ENCODE assay signal across 17 cellular contexts in the genomic region with DNA sequence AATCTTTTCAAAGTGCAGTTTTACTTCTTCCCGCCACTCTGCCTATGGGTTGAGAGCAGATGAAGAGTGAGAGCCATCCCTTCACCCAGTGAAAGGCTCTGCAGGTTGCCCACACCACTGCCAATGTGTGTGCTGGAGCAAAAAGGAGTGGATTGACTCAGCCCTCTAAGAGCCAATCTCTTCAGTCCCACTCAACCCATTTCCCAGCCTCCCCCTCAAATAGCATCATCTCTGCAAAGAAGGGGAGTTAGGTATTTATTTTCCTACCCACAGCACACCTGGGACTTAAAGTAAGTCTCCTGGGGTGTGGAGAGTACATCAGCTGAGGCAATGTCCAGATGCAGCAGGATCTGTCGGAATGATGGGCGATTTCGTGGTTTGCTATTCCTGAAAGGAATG. TPM values are rescaled to one million over a fixed set of nuclear protein-coding genes. Genes with fewer than 3 reads are reported as not detected.
A peak's percentile ranks its signal among the peaks of the same experiment; 100 is the strongest.
DNase-seq lines count a peak whose midpoint lies in the region; ATAC-seq and TF ChIP-seq lines count a peak whose summit lies in the region.
"Had no signal": no experiment of that assay in that cellular context is flagged by ENCODE, and none has a peak within 500 bp of the region (broad histone marks: within the 10 kb centered on the region; RNA-seq: fewer than 3 reads in every experiment).

No MANE protein-coding gene starts in this region.

- no peak overlapping the region for H3K4me2 ChIP-seq in H9 (ENCODE audit: insufficient read depth, insufficient read length, low read length)
- H3K4me2 ChIP-seq: BLaER1 treated with 17β-estradiol and CSF1 and Interleukin-3, amounts not matched to agents 10 nM and 100 nM had no signal

- H2AFZ ChIP-seq in H9 (ENCODE audit: low read length), result no peak overlapping the region

- H2BK5ac ChIP-seq in H9 (ENCODE audit: insufficient read length, low read length), result no peak overlapping the region

- no peak overlapping the region for H4K5ac ChIP-seq in H9 (ENCODE audit: insufficient read length, low read depth, low read length)

- H3K4me3 Mint-ChIP-seq in CD4-positive, CD25-positive, alpha-beta regulatory T cell, result no peak overlapping the region
- H3K4me3 Mint-ChIP-seq in H9, result no peak overlapping the region
- H3K4me3 Mint-ChIP-seq in activated naive CD8-positive, alpha-beta T cell treated with anti-CD3 and anti-CD28 coated beads for 36 hours, result no peak overlapping the region
- peak overlapping the region in 1 of 10 donors; percentile 34 for H3K4me3 Mint-ChIP-seq in naive thymus-derived CD8-positive, alpha-beta T cell
- H3K4me3 Mint-ChIP-seq: central memory CD8-positive, alpha-beta T cell had no signal

- no peaks in the 10 kb centered on the region for H3K79me2 ChIP-seq in H9 (ENCODE audit: insufficient read depth, low read length)

- H3K79me1 ChIP-seq in H9 (ENCODE audit: insufficient read depth, low read depth, low read length, poor library complexity, severe bottlenecking), result no peaks in the 10 kb centered on the region

- H3K27ac Mint-ChIP-seq in CD4-positive, CD25-positive, alpha-beta regulatory T cell, result peak overlapping the region in 2 of 3 donors; percentile 13 to 77
- peak overlapping the region; percentile 24 to 82 (median 49); a peak in 6 of 7 replicates for H3K27ac Mint-ChIP-seq in H9
- peak overlapping the region; percentile 4 for H3K27ac Mint-ChIP-seq in activated naive CD8-positive, alpha-beta T cell treated with anti-CD3 and anti-CD28 coated beads for 36 hours
- H3K27ac Mint-ChIP-seq in naive thymus-derived CD8-positive, alpha-beta T cell, result peak overlapping the region in 7 of 10 donors; percentile 34 to 77 (median 53)

- WGBS in H9 (ENCODE audit: extremely low coverage, insufficient read length, low lambda C conversion rate), result no CpG with 5 or more reads among the region's 4 CpGs

- H3K23ac ChIP-seq in H9 (ENCODE audit: insufficient read length, low read depth, low read length), result no peak overlapping the region

- no peak overlapping the region for H3T11ph ChIP-seq in H9 (ENCODE audit: low read length)

- no peak overlapping the region for H3K9ac ChIP-seq in H9 (ENCODE audit: extremely low read depth, insufficient read length, low read length)
- H3K9ac ChIP-seq: BLaER1 treated with 17β-estradiol and CSF1 and Interleukin-3, amounts not matched to agents 10 nM and 100 nM had no signal

- POLR2A ChIA-PET in naive thymus-derived CD8-positive, alpha-beta T cell (lab: Charles Lee), result interaction anchor here (1.4 kb wide), 1 partner anchor 17 kb away, joined by 10 read pairs; a partner anchor contains a TSS

- no peak overlapping the region for H4K91ac ChIP-seq in H9 (ENCODE audit: insufficient read length, low read depth, low read length)

- H2BK20ac ChIP-seq in H9 (ENCODE audit: low read depth, low read length, poor library complexity, severe bottlenecking), result no peak overlapping the region

- no peak overlapping the region for H2AK5ac ChIP-seq in H9 (ENCODE audit: insufficient read length, low read length)

- H3K27me3 ChIP-seq in CD4-positive, CD25-positive, alpha-beta regulatory T cell (ENCODE audit: control insufficient read depth, insufficient read depth, low read length), result no peaks in the 10 kb centered on the region
- no peaks in the 10 kb centered on the region for H3K27me3 ChIP-seq in H9 (ENCODE audit: insufficient read depth, low read length)
- H3K27me3 ChIP-seq: BLaER1 treated with 17β-estradiol and CSF1 and Interleukin-3, amounts not matched to agents 10 nM and 100 nM had no signal

- no peak overlapping the region for H3K27ac ChIP-seq in CD4-positive, CD25-positive, alpha-beta regulatory T cell (ENCODE audit: insufficient read depth, low read length, poor library complexity, severe bottlenecking)
- H3K27ac ChIP-seq in H9 (ENCODE audit: insufficient read length, low read depth, low read length), result no peak overlapping the region
- H3K27ac ChIP-seq: BLaER1 treated with 17β-estradiol and CSF1 and Interleukin-3, amounts not matched to agents 10 nM and 100 nM had no signal

- no peaks in the 10 kb centered on the region for H3K23me2 ChIP-seq in H9 (ENCODE audit: insufficient read length, low read depth, low read length, poor library complexity, severe bottlenecking)

- no peak for DNase-seq in CD4-positive, CD25-positive, alpha-beta regulatory T cell
- DNase-seq in H9 (no peak), NCI-H2227 (lab: John Stamatoyannopoulos, UW; ENCODE audit: unreplicated experiment) (no peak)
- no peak for DNase-seq in activated naive CD8-positive, alpha-beta T cell treated with anti-CD3 and anti-CD28 coated beads for 36 hours
- DNase-seq in naive thymus-derived CD8-positive, alpha-beta T cell, result no peak
- DNase-seq in stimulated activated CD4-positive, alpha-beta T cell treated with anti-CD3 and anti-CD28 coated beads, Interleukin-12 subunit alpha, Interleukin-12 subunit beta, amount 100 ng/mL, for 4 hours, result no peak
- DNase-seq: activated CD4-positive, CD25-positive, alpha-beta regulatory T cell; activated effector memory CD4-positive, alpha-beta T cell treated with Interleukin-2 at 50 U/mL for 16 hours; GF-D8; glutamatergic neuron; NK-92 treated with Interleukin-12 subunit alpha and Interleukin-12 subunit beta, amount 100 ng/mL, for 24 hours had no signal

- peak in 1 of 2 donors; percentile 10 for ATAC-seq in CD4-positive, CD25-positive, alpha-beta regulatory T cell (ENCODE audit: low read depth in 2 of 2)
- no peak for ATAC-seq in naive thymus-derived CD8-positive, alpha-beta T cell
- no peak for ATAC-seq in GM19035 (IDR thresholded peaks at IDR 0.05; ENCODE audit: unreplicated experiment)
- no peak for ATAC-seq in GM21526 (IDR thresholded peaks at IDR 0.05; ENCODE audit: low FRiP score, unreplicated experiment)

- H3K27me3 Mint-ChIP-seq in CD4-positive, CD25-positive, alpha-beta regulatory T cell, result no peaks in the 10 kb centered on the region
- H3K27me3 Mint-ChIP-seq in H9 (ENCODE audit: low read depth), result peaks cover 1% of the 10 kb centered on the region; the same call in 1 of the 2 replicates
- no peaks in the 10 kb centered on the region for H3K27me3 Mint-ChIP-seq in activated naive CD8-positive, alpha-beta T cell treated with anti-CD3 and anti-CD28 coated beads for 36 hours
- H3K27me3 Mint-ChIP-seq in naive thymus-derived CD8-positive, alpha-beta T cell, result no peaks in the 10 kb centered on the region
- H3K27me3 Mint-ChIP-seq: central memory CD8-positive, alpha-beta T cell had no signal

- H3K56ac ChIP-seq in H9 (ENCODE audit: insufficient read length, low read depth, low read length), result no peak overlapping the region

- H4K20me1 ChIP-seq in H9 (ENCODE audit: control insufficient read depth, insufficient read depth, insufficient read length), result no peaks in the 10 kb centered on the region

- H3K4me3 ChIP-seq in CD4-positive, CD25-positive, alpha-beta regulatory T cell (ENCODE audit: low read depth, low read length), result no peak overlapping the region
- H3K4me3 ChIP-seq: BLaER1 treated with 17β-estradiol and CSF1 and Interleukin-3, amounts not matched to agents 10 nM and 100 nM had no signal

- H3K9me3 ChIP-seq in CD4-positive, CD25-positive, alpha-beta regulatory T cell (ENCODE audit: control insufficient read depth in 2 of 2, low read length in 2 of 2), result no peaks in the 10 kb centered on the region
- no peaks in the 10 kb centered on the region for H3K9me3 ChIP-seq in H9 (ENCODE audit: control insufficient read depth, low read depth, low read length)
- H3K9me3 ChIP-seq: BLaER1 treated with 17β-estradiol and CSF1 and Interleukin-3, amounts not matched to agents 10 nM and 100 nM had no signal

- H3K14ac ChIP-seq in H9 (ENCODE audit: insufficient read depth, low read length), result no peak overlapping the region

- no peak overlapping the region for H2BK12ac ChIP-seq in H9 (ENCODE audit: insufficient read length, low read depth, low read length)

- no peak overlapping the region for H2BK120ac ChIP-seq in H9 (ENCODE audit: low read depth, low read length, poor library complexity, severe bottlenecking)

- no peaks in the 10 kb centered on the region for H3K9me3 Mint-ChIP-seq in CD4-positive, CD25-positive, alpha-beta regulatory T cell
- no peaks in the 10 kb centered on the region for H3K9me3 Mint-ChIP-seq in H9
- H3K9me3 Mint-ChIP-seq in activated naive CD8-positive, alpha-beta T cell treated with anti-CD3 and anti-CD28 coated beads for 36 hours, result no peaks in the 10 kb centered on the region
- H3K9me3 Mint-ChIP-seq in naive thymus-derived CD8-positive, alpha-beta T cell, result no peaks in the 10 kb centered on the region
- H3K9me3 Mint-ChIP-seq: central memory CD8-positive, alpha-beta T cell had no signal

- no peak for TF ChIP-seq CTCF in H9 (conservative IDR thresholded peaks at IDR 0.05)

- peaks cover 0 to 16% (median 7%) of the 10 kb centered on the region in 4 donors for H3K4me1 Mint-ChIP-seq in CD4-positive, CD25-positive, alpha-beta regulatory T cell
- H3K4me1 Mint-ChIP-seq in H9, result peaks cover 15 to 28% of the 10 kb centered on the region in 2 experiments
- H3K4me1 Mint-ChIP-seq in activated naive CD8-positive, alpha-beta T cell treated with anti-CD3 and anti-CD28 coated beads for 36 hours, result peaks cover 21% of the 10 kb centered on the region
- H3K4me1 Mint-ChIP-seq in naive thymus-derived CD8-positive, alpha-beta T cell, result peaks cover 0 to 19% (median 8%) of the 10 kb centered on the region in 4 donors

- peaks cover 71% of the 10 kb centered on the region for H3K36me3 ChIP-seq in CD4-positive, CD25-positive, alpha-beta regulatory T cell (ENCODE audit: control insufficient read depth, insufficient read depth, low read length)

- H2BK15ac ChIP-seq in H9 (ENCODE audit: low read depth, low read length), result no peak overlapping the region

- H3K4ac ChIP-seq in H9 (ENCODE audit: low read depth, low read length), result no peak overlapping the region

- H3K4me1 ChIP-seq in CD4-positive, CD25-positive, alpha-beta regulatory T cell (ENCODE audit: control insufficient read depth, insufficient read depth, low read length, poor library complexity, severe bottlenecking), result peaks cover 2% of the 10 kb centered on the region
- H3K4me1 ChIP-seq in H9 (ENCODE audit: insufficient read depth, low read length), result no peaks in the 10 kb centered on the region

- H4K8ac ChIP-seq in H9 (replicated peaks; ENCODE audit: insufficient read length, low read depth, low read length), result no peak overlapping the region

- peaks cover 22% of the 10 kb centered on the region for H3K36me3 Mint-ChIP-seq in CD4-positive, CD25-positive, alpha-beta regulatory T cell
- peaks cover 40 to 70% (median 68%) of the 10 kb centered on the region in 3 experiments for H3K36me3 Mint-ChIP-seq in H9 (ENCODE audit: insufficient read depth in 1 of 3, low read depth in 3 of 3)
- peaks cover 25% of the 10 kb centered on the region for H3K36me3 Mint-ChIP-seq in activated naive CD8-positive, alpha-beta T cell treated with anti-CD3 and anti-CD28 coated beads for 36 hours
- H3K36me3 Mint-ChIP-seq in naive thymus-derived CD8-positive, alpha-beta T cell, result peaks cover 0 to 59% (median 5%) of the 10 kb centered on the region in 3 donors

- no peak overlapping the region for H3K18ac ChIP-seq in H9 (ENCODE audit: insufficient read length, low read depth, low read length)

RNA-seq across cellular contexts. Expression of a gene that starts 15.3 kb away (rescaled TPM):
- total RNA-seq in CD4-positive, CD25-positive, alpha-beta regulatory T cell, result 31.5 TPM
- 1 to 10 TPM; 3.8 to 4.6 (median 4.4) TPM for polyA plus RNA-seq in CD4-positive, CD25-positive, alpha-beta regulatory T cell
- 22.3 and 26.6 TPM in 2 replicates for total RNA-seq in H9 (2021)
- 1 to 10 TPM; 8.4 to 8.7 TPM for total RNA-seq in activated naive CD8-positive, alpha-beta T cell treated with anti-CD3 and anti-CD28 coated beads for 36 hours
- 10 to 100 TPM; 17.2 to 23.8 TPM for total RNA-seq in naive thymus-derived CD8-positive, alpha-beta T cell
- 1 to 10 TPM; 2.4 to 3.9 (median 3.4) TPM for polyA plus RNA-seq in naive thymus-derived CD8-positive, alpha-beta T cell

RNA-seq across cellular contexts. Expression of a gene that starts 17.1 kb away (rescaled TPM):
- total RNA-seq in CD4-positive, CD25-positive, alpha-beta regulatory T cell, result 25.1 TPM
- 10 to 100 TPM; 22.5 to 29.1 (median 25.6) TPM for polyA plus RNA-seq in CD4-positive, CD25-positive, alpha-beta regulatory T cell
- total RNA-seq in H9 (2021), result 79.2 and 80.1 TPM in 2 replicates
- 10 to 100 TPM; 41.0 to 47.3 TPM for total RNA-seq in activated naive CD8-positive, alpha-beta T cell treated with anti-CD3 and anti-CD28 coated beads for 36 hours
- total RNA-seq in naive thymus-derived CD8-positive, alpha-beta T cell, result 10 to 100 TPM; 45.2 to 46.1 TPM
- polyA plus RNA-seq in naive thymus-derived CD8-positive, alpha-beta T cell, result 10 to 100 TPM; 27.0 to 32.1 (median 27.9) TPM

RNA-seq across cellular contexts. Expression of a gene that starts 23.3 kb away (rescaled TPM):
- not detected for total RNA-seq in CD4-positive, CD25-positive, alpha-beta regulatory T cell
- polyA plus RNA-seq in CD4-positive, CD25-positive, alpha-beta regulatory T cell, result not detected
- total RNA-seq in H9 (2021), result not detected in 2 replicates
- not detected for total RNA-seq in activated naive CD8-positive, alpha-beta T cell treated with anti-CD3 and anti-CD28 coated beads for 36 hours
- total RNA-seq in naive thymus-derived CD8-positive, alpha-beta T cell, result not detected
- polyA plus RNA-seq in naive thymus-derived CD8-positive, alpha-beta T cell, result not detected
- total RNA-seq: myocyte, SK-MEL-5 had no signal

RNA-seq across cellular contexts. Expression of a gene that starts 32.1 kb away (rescaled TPM):
- total RNA-seq in CD4-positive, CD25-positive, alpha-beta regulatory T cell, result 931 TPM
- 100 to 1,000 TPM; 113 to 150 (median 134) TPM for polyA plus RNA-seq in CD4-positive, CD25-positive, alpha-beta regulatory T cell
- total RNA-seq in H9 (2021), result 1,184 and 1,207 TPM in 2 replicates
- 1,000 to 10,000 TPM; 1,052 to 1,089 TPM for total RNA-seq in activated naive CD8-positive, alpha-beta T cell treated with anti-CD3 and anti-CD28 coated beads for 36 hours
- 100 to 1,000 TPM; 858 to 917 TPM for total RNA-seq in naive thymus-derived CD8-positive, alpha-beta T cell
- 100 to 1,000 TPM; 143 to 157 (median 152) TPM for polyA plus RNA-seq in naive thymus-derived CD8-positive, alpha-beta T cell

RNA-seq across cellular contexts. Expression of a gene that starts 42.4 kb away (rescaled TPM):
- total RNA-seq in CD4-positive, CD25-positive, alpha-beta regulatory T cell, result 187 TPM
- 100 to 1,000 TPM; 525 to 639 (median 574) TPM for polyA plus RNA-seq in CD4-positive, CD25-positive, alpha-beta regulatory T cell
- 144 and 147 TPM in 2 replicates for total RNA-seq in H9 (2021)
- total RNA-seq in activated naive CD8-positive, alpha-beta T cell treated with anti-CD3 and anti-CD28 coated beads for 36 hours, result 100 to 1,000 TPM; 221 to 247 TPM
- total RNA-seq in naive thymus-derived CD8-positive, alpha-beta T cell, result 100 to 1,000 TPM; 215 to 217 TPM
- 100 to 1,000 TPM; 513 to 535 (median 534) TPM for polyA plus RNA-seq in naive thymus-derived CD8-positive, alpha-beta T cell
